ENCODE assay signal across 8 cellular contexts in the genomic region with DNA sequence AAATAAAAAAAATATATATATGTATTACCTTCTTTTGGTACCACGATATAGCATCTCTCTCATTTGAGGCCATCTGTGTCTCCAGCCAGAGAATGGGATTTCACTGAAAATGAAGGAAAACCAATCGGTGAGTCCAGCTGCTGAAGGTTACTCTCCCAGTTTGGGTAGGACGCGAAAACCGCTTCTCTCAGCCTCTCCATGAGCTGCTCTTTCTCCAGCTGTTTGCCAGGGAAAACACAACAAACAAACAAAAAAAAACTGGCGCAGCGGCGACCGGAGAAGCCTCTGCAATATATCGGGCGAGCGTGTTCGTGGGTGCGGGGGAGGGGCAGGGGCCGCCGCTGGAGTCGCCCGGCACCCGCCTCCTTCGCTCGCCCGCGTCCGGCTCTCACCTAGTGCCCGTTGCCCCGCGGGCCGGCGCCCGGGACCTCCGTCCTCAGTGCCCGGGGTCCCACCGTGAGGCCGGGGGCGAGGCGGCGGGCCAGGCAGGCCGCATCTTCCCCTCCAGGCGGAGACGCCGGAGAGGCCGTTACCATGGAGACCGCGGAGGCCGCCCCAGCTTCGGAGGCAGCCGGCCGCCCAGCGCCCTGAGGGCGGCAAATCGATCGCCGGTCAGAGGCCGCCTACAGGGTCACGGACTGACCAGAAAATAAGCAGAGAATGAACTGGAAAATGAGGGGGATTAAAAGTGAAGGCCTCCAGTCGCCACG. TPM values are rescaled to one million over a fixed set of nuclear protein-coding genes. Genes with fewer than 3 reads are reported as not detected.
DNase-seq lines count a peak whose midpoint lies in the region; ATAC-seq and TF ChIP-seq lines count a peak whose summit lies in the region.

No MANE protein-coding gene starts in this region.

- H3K27me3 Mint-ChIP-seq in mesothelial cell of epicardium (ENCODE audit: low read depth): no peaks in the 10 kb centered on the region

- DNase-seq in Ammon's horn (ENCODE audit: low spot score): peak; percentile 60
- DNase-seq in NCI-H748 treated with DMSO at 0.1 percent for 48 hours (lab: John Stamatoyannopoulos, UW): peak; percentile 69
- DNase-seq in activated CD8-positive, alpha-beta memory T cell treated with anti-CD3 and anti-CD28 coated beads, Interleukin-2, amount 50 U/mL, for 4 hours: peak; percentile 56
- peak; percentile 44 for DNase-seq in epidermal melanocyte (ENCODE audit: insufficient read length, low spot score)
- peak; percentile 48 to 72 for DNase-seq in mesothelial cell of epicardium (ENCODE audit: low spot score in 2 of 2, unreplicated experiment in 2 of 2)
- DNase-seq in stimulated activated CD8-positive, alpha-beta memory T cell treated with anti-CD3 and anti-CD28 coated beads, Interleukin-4, amount 100 ng/mL, for 24 hours (ENCODE audit: low read depth): peak; percentile 44

- peak overlapping the region; percentile 98 for H3K27ac Mint-ChIP-seq in mesothelial cell of epicardium

- ATAC-seq in GM18873 (IDR thresholded peaks at IDR 0.05; ENCODE audit: low FRiP score, unreplicated experiment) (peak; percentile 60), HG03108 (IDR thresholded peaks at IDR 0.05; ENCODE audit: unreplicated experiment) (peak; percentile 43)

- TF ChIP-seq CTCF in mesothelial cell of epicardium (IDR thresholded peaks at IDR 0.05; ENCODE audit: unreplicated experiment): no peak

- H3K4me3 Mint-ChIP-seq in mesothelial cell of epicardium: peak overlapping the region; percentile 94

- H3K36me3 Mint-ChIP-seq in mesothelial cell of epicardium: peaks cover 7% of the 10 kb centered on the region

- H3K4me1 Mint-ChIP-seq in mesothelial cell of epicardium: peaks cover 13% of the 10 kb centered on the region

- no peaks in the 10 kb centered on the region for H3K9me3 Mint-ChIP-seq in mesothelial cell of epicardium

RNA-seq across cellular contexts. Expression of gene PHTF1, which starts 0.5 kb away (rescaled TPM):
- 22.9 to 26.7 TPM (median 24.2 TPM) in 3 replicates for total RNA-seq in mesothelial cell of epicardium

RNA-seq across cellular contexts. Expression of gene RSBN1, which starts 53.5 kb away (rescaled TPM):
- 23.7 to 27.7 TPM (median 24.7 TPM) in 3 replicates for total RNA-seq in mesothelial cell of epicardium

Comparison
In these comparisons a context has a peak if more than half of its experiments do, and no peak if none do; other contexts are left out.
1. Peak in every context shown above with its lines: DNase-seq and ATAC-seq.